14 cellular contexts compared by ENCODE assay signal in genomic region chr15:64731807-64732151, GRCh38. TPM values are rescaled to one million over a fixed set of nuclear protein-coding genes. Genes with fewer than 3 reads are reported as not detected.
DNase-seq lines count a peak whose midpoint lies in the region; ATAC-seq and TF ChIP-seq lines count a peak whose summit lies in the region.
"Had no signal": no experiment of that assay in that cellular context is flagged by ENCODE, and none has a peak within 500 bp of the region (broad histone marks: within the 10 kb centered on the region; RNA-seq: fewer than 3 reads in every experiment).

No MANE protein-coding gene starts in this region.

- H4K20me1 ChIP-seq in SU-DHL-6 (ENCODE audit: low read depth, low read length), result no peaks in the 10 kb centered on the region

- DNase-seq in cardiac muscle cell (ENCODE audit: low read depth in 1 of 2, low spot score in 1 of 2), result no peak
- DNase-seq in right cardiac atrium, result no peak
- peak; percentile 23 for DNase-seq in iPS DF 19.7 (ENCODE audit: low read depth, low spot score)
- DNase-seq in pons (ENCODE audit: low spot score), result no peak
- no peak for DNase-seq in caudate nucleus (lab: John Stamatoyannopoulos, UW)
- DNase-seq in upper lobe of left lung, result no peak

- H3K36me3 ChIP-seq in cardiac muscle cell, result peaks cover 21% of the 10 kb centered on the region
- H3K36me3 ChIP-seq in SU-DHL-6 (ENCODE audit: low read length), result no peaks in the 10 kb centered on the region
- peaks cover 19 to 21% of the 10 kb centered on the region in 2 donors for H3K36me3 ChIP-seq in stomach smooth muscle (ENCODE audit: control insufficient read depth in 2 of 2, insufficient read depth in 2 of 2, low read length in 2 of 2)
- no peaks in the 10 kb centered on the region for H3K36me3 ChIP-seq in upper lobe of left lung

- 52% methylated on average over 9 of the region's 9 CpGs for WGBS in right cardiac atrium
- 62 to 71% methylated on average over 9 of the region's 9 CpGs for WGBS in upper lobe of left lung, 2 donors

- no peak for TF ChIP-seq EP300 in upper lobe of left lung (IDR thresholded peaks at IDR 0.05)

- no peaks in the 10 kb centered on the region for H3K9me3 ChIP-seq in cardiac muscle cell (ENCODE audit: low read depth)
- H3K9me3 ChIP-seq in right cardiac atrium (ENCODE audit: control insufficient read depth, low read length), result no peaks in the 10 kb centered on the region
- no peaks in the 10 kb centered on the region for H3K9me3 ChIP-seq in SU-DHL-6 (ENCODE audit: insufficient read depth, low read length)
- no peaks in the 10 kb centered on the region for H3K9me3 ChIP-seq in stomach smooth muscle (ENCODE audit: control insufficient read depth in 2 of 2, low read length in 2 of 2)
- H3K9me3 ChIP-seq in upper lobe of left lung, result no peaks in the 10 kb centered on the region
- H3K9me3 ChIP-seq: heart left ventricle, psoas muscle had no signal

- no peaks in the 10 kb centered on the region for H3K9me2 ChIP-seq in SU-DHL-6 (replicated peaks; ENCODE audit: insufficient read depth, low read length)

- no peak overlapping the region for H3K4me3 ChIP-seq in cardiac muscle cell
- no peak overlapping the region for H3K4me3 ChIP-seq in right cardiac atrium (ENCODE audit: low read length)
- no peak overlapping the region for H3K4me3 ChIP-seq in SU-DHL-6 (ENCODE audit: insufficient read depth, low read length, poor library complexity, severe bottlenecking)
- H3K4me3 ChIP-seq in stomach smooth muscle (ENCODE audit: low read length in 2 of 2), result no peak overlapping the region
- no peak overlapping the region for H3K4me3 ChIP-seq in upper lobe of left lung
- H3K4me3 ChIP-seq: heart left ventricle, PC-9 had no signal

- no peaks in the 10 kb centered on the region for H3K27me3 ChIP-seq in cardiac muscle cell
- H3K27me3 ChIP-seq in right cardiac atrium (ENCODE audit: control insufficient read depth, insufficient read depth), result no peaks in the 10 kb centered on the region
- no peaks in the 10 kb centered on the region for H3K27me3 ChIP-seq in SU-DHL-6 (ENCODE audit: low read length)
- H3K27me3 ChIP-seq in stomach smooth muscle (ENCODE audit: control insufficient read depth in 1 of 2, insufficient read depth in 2 of 2, low read length in 2 of 2), result no peaks in the 10 kb centered on the region
- no peaks in the 10 kb centered on the region for H3K27me3 ChIP-seq in upper lobe of left lung
- H3K27me3 ChIP-seq: heart left ventricle had no signal

- peak overlapping the region; percentile 55 for H2AFZ ChIP-seq in SU-DHL-6 (ENCODE audit: low read depth, low read length, severe bottlenecking)
- H2AFZ ChIP-seq: PC-9 had no signal

- intact Hi-C loops in right cardiac atrium (cut with DNase I), result loop anchor here (2.0 to 10.0 kb wide), 5 partner anchors 76 to 176 kb away; no protein-coding TSS in a partner anchor

- ATAC-seq in right cardiac atrium (no peak), upper lobe of left lung (ENCODE audit: low FRiP score in 2 of 2) (no peak)

- H3K79me2 ChIP-seq in SU-DHL-6 (ENCODE audit: insufficient read depth, low read length), result no peaks in the 10 kb centered on the region

- TF ChIP-seq POLR2A in upper lobe of left lung (IDR thresholded peaks at IDR 0.05), result no peak

- H3K9ac ChIP-seq in SU-DHL-6 (ENCODE audit: low read length) (no peak overlapping the region), stomach smooth muscle (ENCODE audit: low read length in 2 of 2) (no peak overlapping the region)

- H3K27ac ChIP-seq in cardiac muscle cell (peak overlapping the region; percentile 72), right cardiac atrium (ENCODE audit: low read length) (no peak overlapping the region), SU-DHL-6 (ENCODE audit: low read depth, low read length) (no peak overlapping the region), stomach smooth muscle (ENCODE audit: low read length) (peak overlapping the region; percentile 58), caudate nucleus (ENCODE audit: low read depth, low read length) (no peak overlapping the region), upper lobe of left lung (no peak overlapping the region)
- H3K27ac ChIP-seq: HL-60, PC-9, psoas muscle had no signal

- H3K4me1 ChIP-seq in cardiac muscle cell (ENCODE audit: low read depth), result peaks cover 6% of the 10 kb centered on the region
- no peaks in the 10 kb centered on the region for H3K4me1 ChIP-seq in right cardiac atrium (ENCODE audit: control insufficient read depth, insufficient read depth, low read length)
- H3K4me1 ChIP-seq in stomach smooth muscle (ENCODE audit: control insufficient read depth, insufficient read depth, low read length), result peaks cover 14% of the 10 kb centered on the region
- peaks cover 0 to 15% (median 2%) of the 10 kb centered on the region in 4 donors for H3K4me1 ChIP-seq in upper lobe of left lung
- H3K4me1 ChIP-seq: psoas muscle had no signal

- H3K4me2 ChIP-seq in SU-DHL-6 (ENCODE audit: low read depth, low read length, poor library complexity, severe bottlenecking), result no peak overlapping the region

- TF ChIP-seq CTCF in cardiac muscle cell (IDR thresholded peaks at IDR 0.05; ENCODE audit: low read depth, low read length) (no peak), SU-DHL-6 (IDR thresholded peaks at IDR 0.05; ENCODE audit: insufficient read depth, low read length, poor library complexity, severe bottlenecking) (no peak), upper lobe of left lung (IDR thresholded peaks at IDR 0.05) (no peak)

- H3F3A ChIP-seq in SU-DHL-6 (ENCODE audit: insufficient read depth), result no peaks in the 10 kb centered on the region

RNA-seq across cellular contexts. Expression of gene RBPMS2, which starts 43.6 kb away (rescaled TPM):
- 18.4 and 35.4 TPM in 2 replicates for total RNA-seq in cardiac muscle cell
- polyA plus RNA-seq in cardiac muscle cell, result 213 and 223 TPM in 2 replicates
- total RNA-seq in right cardiac atrium, result 100 to 1,000 TPM; 380 to 503 (median 388) TPM
- 392 TPM for polyA plus RNA-seq in right cardiac atrium
- 1 to 10 TPM; 1.2 to 3.6 (median 2.0) TPM for total RNA-seq in upper lobe of left lung
- total RNA-seq: CD8-positive, alpha-beta T cell; myocyte had no signal

Comparison
In these comparisons a context has a peak if more than half of its experiments do, and no peak if none do; other contexts are left out.
1. H3K27ac ChIP-seq: peak in cardiac muscle cell (single experiment) and stomach smooth muscle (single experiment); none in right cardiac atrium (single experiment), SU-DHL-6 (single experiment), caudate nucleus (single experiment) and upper lobe of left lung (0 of 4).
2. RNA of gene RBPMS2, which starts 43.6 kb away (total RNA-seq): 380 to 503 TPM in right cardiac atrium; 18.4 to 35.4 TPM in cardiac muscle cell and 1.2 to 3.6 TPM in upper lobe of left lung; every median in the first group is over 10 times any median in the second.